8 cellular contexts compared by ENCODE assay signal in the genomic region with DNA sequence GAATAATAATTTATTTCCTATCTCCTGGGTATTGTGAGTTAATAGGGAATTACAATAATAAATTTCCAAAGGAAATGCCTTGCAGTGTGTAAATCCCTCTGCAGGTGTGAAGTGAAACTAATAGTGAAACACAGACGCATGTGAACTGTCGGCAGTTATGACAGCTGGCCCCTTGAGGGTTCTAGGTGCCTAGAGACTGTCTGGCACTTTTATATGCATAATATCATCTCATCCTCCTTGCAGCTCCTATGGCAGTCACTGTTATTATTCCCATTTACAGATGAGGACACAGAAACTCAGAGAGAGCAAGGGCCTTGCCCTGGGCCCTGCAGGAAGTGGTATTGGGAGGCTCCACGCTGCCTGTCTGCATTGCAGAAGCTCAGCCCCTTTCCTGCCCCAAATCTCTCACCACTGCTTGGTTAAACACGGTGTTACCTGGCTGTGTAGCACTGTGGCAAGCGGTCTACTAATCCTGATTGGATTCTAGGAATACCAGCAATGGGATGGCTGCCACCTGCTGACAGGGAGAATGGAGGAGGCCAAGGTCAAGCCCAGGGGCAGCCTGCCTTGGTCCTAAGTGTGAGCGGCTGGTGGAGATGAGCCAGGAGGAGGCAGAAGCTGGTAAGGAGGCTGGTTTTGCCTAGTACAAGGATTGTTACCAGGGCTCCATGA. TPM values are rescaled to one million over a fixed set of nuclear protein-coding genes. Genes with fewer than 3 reads are reported as not detected.
A peak's percentile ranks its signal among the peaks of the same experiment; 100 is the strongest.
DNase-seq lines count a peak whose midpoint lies in the region; ATAC-seq lines count a peak whose summit lies in the region.

No MANE protein-coding gene starts in this region.

- peak; percentile 59 for DNase-seq in activated effector memory CD4-positive, alpha-beta T cell treated with Interleukin-2 at 50 U/mL for 16 hours
- DNase-seq in stimulated activated effector memory CD8-positive, alpha-beta T cell treated with anti-CD3 and anti-CD28 coated beads, Interleukin-12 subunit alpha, Interleukin-12 subunit beta, amount 100 ng/mL, for 72 hours (ENCODE audit: low spot score in 2 of 2): peak in 1 of 2 donors; percentile 68
- DNase-seq in left colon: no peak
- DNase-seq in NCI-H524 treated with DMSO at 0.1 percent for 48 hours (lab: John Stamatoyannopoulos, UW): no peak
- DNase-seq in cerebellar nuclear complex (lab: John Stamatoyannopoulos, UW): no peak

- no peaks in the 10 kb centered on the region for H3K9me3 Mint-ChIP-seq in stimulated activated effector memory CD8-positive, alpha-beta T cell treated with anti-CD3 and anti-CD28 coated beads, Interleukin-12 subunit alpha, Interleukin-12 subunit beta, amount 100 ng/mL, for 72 hours

- ATAC-seq in GM19452 (IDR thresholded peaks at IDR 0.05; ENCODE audit: unreplicated experiment) (peak; percentile 67), HG03457 (IDR thresholded peaks at IDR 0.05; ENCODE audit: unreplicated experiment) (peak; percentile 50), left colon (no peak), HG03280 (IDR thresholded peaks at IDR 0.05; ENCODE audit: unreplicated experiment) (no peak)
- peak; percentile 81 for ATAC-seq in stimulated activated effector memory CD8-positive, alpha-beta T cell treated with anti-CD3 and anti-CD28 coated beads, Interleukin-12 subunit alpha, Interleukin-12 subunit beta, amount 100 ng/mL, for 72 hours

- no peaks in the 10 kb centered on the region for H3K36me3 Mint-ChIP-seq in stimulated activated effector memory CD8-positive, alpha-beta T cell treated with anti-CD3 and anti-CD28 coated beads, Interleukin-12 subunit alpha, Interleukin-12 subunit beta, amount 100 ng/mL, for 72 hours

- peak overlapping the region; percentile 90 for H3K4me3 Mint-ChIP-seq in stimulated activated effector memory CD8-positive, alpha-beta T cell treated with anti-CD3 and anti-CD28 coated beads, Interleukin-12 subunit alpha, Interleukin-12 subunit beta, amount 100 ng/mL, for 72 hours

- peak overlapping the region; percentile 95 for H3K27ac Mint-ChIP-seq in stimulated activated effector memory CD8-positive, alpha-beta T cell treated with anti-CD3 and anti-CD28 coated beads, Interleukin-12 subunit alpha, Interleukin-12 subunit beta, amount 100 ng/mL, for 72 hours

- intact Hi-C loops in left colon (cut with DNase I, micrococcal nuclease): no loop called here

- peaks cover 69% of the 10 kb centered on the region for H3K4me1 Mint-ChIP-seq in stimulated activated effector memory CD8-positive, alpha-beta T cell treated with anti-CD3 and anti-CD28 coated beads, Interleukin-12 subunit alpha, Interleukin-12 subunit beta, amount 100 ng/mL, for 72 hours

RNA-seq across cellular contexts. Expression of a gene that starts 32.8 kb away (rescaled TPM):
- 10 to 100 TPM in 1 of 2 donors, 1 to 10 TPM in 1; 8.5 to 11.3 TPM for total RNA-seq in left colon

Comparison
In these comparisons a context has a peak if more than half of its experiments do, and no peak if none do; other contexts are left out.
1. ATAC-seq: peak in GM19452 (single experiment), HG03457 (single experiment) and stimulated activated effector memory CD8-positive, alpha-beta T cell treated with anti-CD3 and anti-CD28 coated beads, Interleukin-12 subunit alpha, Interleukin-12 subunit beta, amount 100 ng/mL, for 72 hours (single experiment); none in left colon (single experiment) and HG03280 (single experiment).